Comparison of ENCODE assay signal across 1 cellular context in genomic region chr2:71716697-71717624, GRCh38.
TF ChIP-seq lines count a peak whose summit lies in the region.

No MANE protein-coding gene starts in this region.

TF ChIP-seq in HepG2, 621 proteins besides CTCF, POLR2A, EP300 and RAD21 (continued from another document):
- TF ChIP-seq ZNF687 (CRISPR knock-in tag; IDR thresholded peaks at IDR 0.05) (peak; percentile 12; the same call in 1 of the 2 replicates), AHDC1 (CRISPR knock-in tag; IDR thresholded peaks at IDR 0.05; ENCODE audit: borderline replicate concordance) (peak; percentile 52; the same call in 1 of the 2 replicates), ZNF10 (CRISPR knock-in tag; IDR thresholded peaks at IDR 0.05; ENCODE audit: borderline replicate concordance, low read depth) (no peak), RXRA (CRISPR knock-in tag; IDR thresholded peaks at IDR 0.05) (peak; percentile 44; the same call in 1 of the 2 replicates), ZNF878 (CRISPR knock-in tag; IDR thresholded peaks at IDR 0.05) (0 out of 2 replicates have a peak, but pooled peaks have one; percentile 41), SAFB2 (CRISPR knock-in tag; IDR thresholded peaks at IDR 0.05; ENCODE audit: borderline replicate concordance, low read depth) (no peak), FOXA1 (IDR thresholded peaks at IDR 0.05) (no peak), FOXA1 (CRISPR knock-in tag; IDR thresholded peaks at IDR 0.05) (0 out of 2 replicates have a peak, but pooled peaks have one; percentile 4)
